In the genomic region with DNA sequence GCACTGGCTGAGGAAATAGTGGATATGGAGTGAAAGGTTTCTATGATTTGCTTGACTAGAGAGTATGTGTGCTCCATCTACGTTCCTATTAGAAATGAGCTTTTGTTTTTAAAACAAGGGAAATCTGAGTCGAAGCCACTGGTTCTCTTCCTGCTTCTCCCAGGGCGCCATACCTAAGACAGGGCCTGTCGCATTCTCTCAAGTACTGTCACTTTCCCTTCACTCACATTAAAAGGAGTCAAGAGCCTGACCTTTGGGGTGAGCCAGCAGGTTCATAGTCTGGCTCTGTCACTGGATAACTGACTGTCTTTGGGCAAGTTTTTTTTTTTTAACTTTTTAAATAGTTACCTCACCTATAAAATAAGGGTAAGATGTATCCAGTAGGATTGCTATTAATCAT, we compare ENCODE assay signal across 1 cellular context.
TF ChIP-seq lines count a peak whose summit lies in the region.

No MANE protein-coding gene starts in this region.

TF ChIP-seq in GM23338, 12 proteins besides CTCF, POLR2A, EP300 and RAD21 (continued from another document):
- TF ChIP-seq ZNF462 (CRISPR knock-in tag; IDR thresholded peaks at IDR 0.05) (no peak), NANOG (IDR thresholded peaks at IDR 0.05; ENCODE audit: borderline replicate concordance) (no peak), STAT1 (IDR thresholded peaks at IDR 0.05; ENCODE audit: unreplicated experiment) (no peak), EZH2 (IDR thresholded peaks at IDR 0.05; ENCODE audit: low read depth, unreplicated experiment) (no peak), ZNF331 (CRISPR knock-in tag; IDR thresholded peaks at IDR 0.05; ENCODE audit: low read depth) (no peak), EZH2phosphoT487 (IDR thresholded peaks at IDR 0.05; ENCODE audit: unreplicated experiment) (no peak)
- TF ChIP-seq, protein P1, sequence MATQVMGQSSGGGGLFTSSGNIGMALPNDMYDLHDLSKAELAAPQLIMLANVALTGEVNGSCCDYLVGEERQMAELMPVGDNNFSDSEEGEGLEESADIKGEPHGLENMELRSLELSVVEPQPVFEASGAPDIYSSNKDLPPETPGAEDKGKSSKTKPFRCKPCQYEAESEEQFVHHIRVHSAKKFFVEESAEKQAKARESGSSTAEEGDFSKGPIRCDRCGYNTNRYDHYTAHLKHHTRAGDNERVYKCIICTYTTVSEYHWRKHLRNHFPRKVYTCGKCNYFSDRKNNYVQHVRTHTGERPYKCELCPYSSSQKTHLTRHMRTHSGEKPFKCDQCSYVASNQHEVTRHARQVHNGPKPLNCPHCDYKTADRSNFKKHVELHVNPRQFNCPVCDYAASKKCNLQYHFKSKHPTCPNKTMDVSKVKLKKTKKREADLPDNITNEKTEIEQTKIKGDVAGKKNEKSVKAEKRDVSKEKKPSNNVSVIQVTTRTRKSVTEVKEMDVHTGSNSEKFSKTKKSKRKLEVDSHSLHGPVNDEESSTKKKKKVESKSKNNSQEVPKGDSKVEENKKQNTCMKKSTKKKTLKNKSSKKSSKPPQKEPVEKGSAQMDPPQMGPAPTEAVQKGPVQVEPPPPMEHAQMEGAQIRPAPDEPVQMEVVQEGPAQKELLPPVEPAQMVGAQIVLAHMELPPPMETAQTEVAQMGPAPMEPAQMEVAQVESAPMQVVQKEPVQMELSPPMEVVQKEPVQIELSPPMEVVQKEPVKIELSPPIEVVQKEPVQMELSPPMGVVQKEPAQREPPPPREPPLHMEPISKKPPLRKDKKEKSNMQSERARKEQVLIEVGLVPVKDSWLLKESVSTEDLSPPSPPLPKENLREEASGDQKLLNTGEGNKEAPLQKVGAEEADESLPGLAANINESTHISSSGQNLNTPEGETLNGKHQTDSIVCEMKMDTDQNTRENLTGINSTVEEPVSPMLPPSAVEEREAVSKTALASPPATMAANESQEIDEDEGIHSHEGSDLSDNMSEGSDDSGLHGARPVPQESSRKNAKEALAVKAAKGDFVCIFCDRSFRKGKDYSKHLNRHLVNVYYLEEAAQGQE (IDR thresholded peaks at IDR 0.05; ENCODE audit: unreplicated experiment), result no peak
